ENCODE assay signal across 8 cellular contexts in the genomic region with DNA sequence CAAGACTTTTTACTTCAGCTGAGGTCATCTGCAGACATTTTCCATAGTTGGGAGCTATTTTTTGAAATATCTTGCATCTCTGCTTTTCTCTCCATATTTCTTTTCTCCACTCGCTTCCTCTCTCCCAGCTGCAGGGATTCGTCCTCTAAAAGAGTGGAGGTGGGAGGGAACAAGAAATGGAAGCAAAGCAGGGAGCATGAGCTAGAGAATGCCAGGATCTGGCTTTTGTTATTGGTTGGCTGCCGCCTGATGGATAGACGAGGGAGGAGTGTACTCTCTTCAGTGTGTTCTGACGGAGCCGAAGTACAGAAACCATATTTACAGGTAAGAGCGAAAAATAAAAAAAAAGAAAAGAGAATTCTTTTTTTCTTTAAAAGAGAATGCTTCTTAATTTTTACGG. TPM values are rescaled to one million over a fixed set of nuclear protein-coding genes. Genes with fewer than 3 reads are reported as not detected.
A peak's percentile ranks its signal among the peaks of the same experiment; 100 is the strongest.
DNase-seq lines count a peak whose midpoint lies in the region; ATAC-seq and TF ChIP-seq lines count a peak whose summit lies in the region.

Gene CSRNP3, plus strand, starts transcription at position 282 of the 400 bp plus-strand sequence. CDS start 125,368 bp downstream, outside the sequence.

- peak within 1 kb of the TSS; percentile 41 to 46 (median 43) for H3K4me3 ChIP-seq in stomach

- TF ChIP-seq EP300 in stomach (IDR thresholded peaks at IDR 0.05) = no peak

- TF ChIP-seq POLR2A in stomach (IDR thresholded peaks at IDR 0.05) = no peak

- 8 to 20% (median 10%) methylated on average over 8 of the region's 8 CpGs for WGBS in stomach, 5 donors

- H3K4me1 ChIP-seq in stomach = peaks cover 0 to 22% (median 6%) of the 10 kb centered on the region in 4 donors

- no peaks in the 10 kb centered on the region for H3K27me3 ChIP-seq in stomach

- H3K9me3 ChIP-seq in stomach = no peaks in the 10 kb centered on the region

- DNase-seq in EH (ENCODE audit: low read depth) (peak; percentile 77), NCI-H226 (peak; percentile 65), islet precursor cell (peak; percentile 92), stomach (peak; percentile 65), NK-92 (lab: John Stamatoyannopoulos, UW; ENCODE audit: unreplicated experiment) (no peak), activated gamma-delta T cell treated with Interleukin-2 at 50 U/mL for 16 hours (no peak)

- intact Hi-C loops in stomach (cut with DNase I; ENCODE audit: low total_unique reads) = no loop called here

- no peaks in the 10 kb centered on the region for H3K36me3 ChIP-seq in stomach

- H3K27ac ChIP-seq in cingulate gyrus (ENCODE audit: low read depth, low read length) (peak within 1 kb of the TSS; percentile 62), stomach (peak within 1 kb of the TSS in 3 of 5 donors; percentile 3 to 23 (median 18))

- no peak for TF ChIP-seq CTCF in stomach (IDR thresholded peaks at IDR 0.05)

- ATAC-seq in GM18517 (IDR thresholded peaks at IDR 0.05; ENCODE audit: unreplicated experiment) = no peak

RNA-seq across cellular contexts. Expression of gene CSRNP3, which starts in this region (rescaled TPM):
- 1 to 10 TPM in 1 of 5 donors, under 1 TPM in 3, not detected in 1; under 0.01 to 9.9 (median 0.72) TPM for total RNA-seq in stomach
- 1 to 10 TPM in 1 of 3 donors, under 1 TPM in 2; 0.23 to 1.4 (median 0.31) TPM for polyA plus RNA-seq in stomach

Comparison
In these comparisons a context has a peak if more than half of its experiments do, and no peak if none do; other contexts are left out.
1. DNase-seq: peak in EH (single experiment), NCI-H226 (single experiment), islet precursor cell (single experiment) and stomach (single experiment); none in NK-92 (single experiment) and activated gamma-delta T cell treated with Interleukin-2 at 50 U/mL for 16 hours (single experiment).